8 cellular contexts compared by ENCODE assay signal in genomic region chr17:79838541-79839274, GRCh38. TPM values are rescaled to one million over a fixed set of nuclear protein-coding genes. Genes with fewer than 3 reads are reported as not detected.
DNase-seq lines count a peak whose midpoint lies in the region; ATAC-seq and TF ChIP-seq lines count a peak whose summit lies in the region.

No MANE protein-coding gene starts in this region.

- H3K4me1 Mint-ChIP-seq in memory B cell, result peaks cover 26% of the 10 kb centered on the region

- WGBS in stomach, 5 donors, result 0 to 2% (median 1%) methylated on average over 37 to 65 of the region's 67 CpGs

- no peaks in the 10 kb centered on the region for H3K9me3 ChIP-seq in effector memory CD4-positive, alpha-beta T cell (ENCODE audit: control insufficient read depth, low read length)
- H3K9me3 ChIP-seq in stomach, result no peaks in the 10 kb centered on the region

- H3K4me1 ChIP-seq in effector memory CD4-positive, alpha-beta T cell (ENCODE audit: control insufficient read depth, insufficient read depth, low read length, poor library complexity, severe bottlenecking), result peaks cover 63% of the 10 kb centered on the region
- peaks cover 69 to 87% (median 83%) of the 10 kb centered on the region in 4 donors for H3K4me1 ChIP-seq in stomach

- TF ChIP-seq POLR2A in stomach (IDR thresholded peaks at IDR 0.05), result no peak

- H3K36me3 ChIP-seq in effector memory CD4-positive, alpha-beta T cell (ENCODE audit: control insufficient read depth, insufficient read depth, low read length), result peaks cover 19% of the 10 kb centered on the region
- peaks cover 15 to 19% (median 18%) of the 10 kb centered on the region in 4 donors for H3K36me3 ChIP-seq in stomach

- peak overlapping the region; percentile 75 for H3K4me3 ChIP-seq in effector memory CD4-positive, alpha-beta T cell (ENCODE audit: insufficient read depth, low read depth, low read length, poor library complexity, severe bottlenecking)
- peak overlapping the region; percentile 61 to 85 (median 76) for H3K4me3 ChIP-seq in stomach

- H3K4me3 Mint-ChIP-seq in memory B cell, result peak overlapping the region; percentile 99

- H3K9me3 Mint-ChIP-seq in memory B cell, result no peaks in the 10 kb centered on the region

- TF ChIP-seq EP300 in stomach (IDR thresholded peaks at IDR 0.05), result peak; percentile 8

- peak overlapping the region; percentile 61 for H3K27ac ChIP-seq in effector memory CD4-positive, alpha-beta T cell (ENCODE audit: insufficient read depth, low read length, poor library complexity, severe bottlenecking)
- peak overlapping the region; percentile 96 to 99 (median 98) for H3K27ac ChIP-seq in stomach

- DNase-seq in DMS153 treated with DMSO at 0.1 percent for 48 hours (lab: John Stamatoyannopoulos, UW; ENCODE audit: unreplicated experiment) (peak; percentile 24), DMS153 (lab: John Stamatoyannopoulos, UW) (no peak), NCI-H2171 treated with DMSO at 0.1 percent for 48 hours (lab: John Stamatoyannopoulos, UW) (peak; percentile 72), memory B cell (ENCODE audit: low spot score in 2 of 2) (peak; percentile 56 to 62), stomach (peak; percentile 55)
- peak; percentile 51 to 57 for DNase-seq in activated CD4-positive, alpha-beta T cell treated with anti-CD3 and anti-CD28 coated beads, Interleukin-2, amount 50 U/mL, for 48 hours
- peak in 2 of 3 donors; percentile 29 to 39 for DNase-seq in effector memory CD4-positive, alpha-beta T cell

- intact Hi-C loops in stomach (cut with DNase I; ENCODE audit: low total_unique reads), result loop anchor here (5.0 kb wide), 1 partner anchor 41 kb away; the partner anchor contains the start of gene CBX8

- ATAC-seq in HG02642 (IDR thresholded peaks at IDR 0.05; ENCODE audit: poor library complexity, unreplicated experiment) (peak; percentile 8), memory B cell (ENCODE audit: low read depth) (peak; percentile 27)

- peaks cover 12% of the 10 kb centered on the region for H3K36me3 Mint-ChIP-seq in memory B cell

- peak overlapping the region; percentile 94 for H3K27ac Mint-ChIP-seq in memory B cell

- peaks cover 12% of the 10 kb centered on the region for H3K27me3 Mint-ChIP-seq in memory B cell

- no peak for TF ChIP-seq CTCF in stomach (IDR thresholded peaks at IDR 0.05)

- peaks cover 41% of the 10 kb centered on the region for H3K27me3 ChIP-seq in effector memory CD4-positive, alpha-beta T cell (replicated peaks; ENCODE audit: control insufficient read depth, insufficient read depth, low read length, poor library complexity, severe bottlenecking)
- peaks cover 31 to 42% (median 41%) of the 10 kb centered on the region in 3 donors for H3K27me3 ChIP-seq in stomach

RNA-seq across cellular contexts. Expression of gene CBX4, which starts 0.5 kb away (rescaled TPM):
- 1 to 10 TPM; 1.8 to 9.8 (median 7.8) TPM for total RNA-seq in stomach
- polyA plus RNA-seq in stomach, result 10 to 100 TPM in 1 of 3 donors, 1 to 10 TPM in 2; 7.6 to 10.6 (median 9.3) TPM

RNA-seq across cellular contexts. Expression of gene CBX8, which starts 41.8 kb away (rescaled TPM):
- total RNA-seq in stomach, result 100 to 1,000 TPM in 1 of 5 donors, 10 to 100 TPM in 1, 1 to 10 TPM in 1, not detected in 2; 2.8 to 140 (median 12.0) TPM
- polyA plus RNA-seq in stomach, result 1 to 10 TPM in 2 of 3 donors, under 1 TPM in 1; 0.76 to 3.4 (median 1.4) TPM
